In genomic region chr17:5418858-5419355, GRCh38 we compare ENCODE assay signal across 8 cellular contexts. TPM values are rescaled to one million over a fixed set of nuclear protein-coding genes. Genes with fewer than 3 reads are reported as not detected.
DNase-seq lines count a peak whose midpoint lies in the region; ATAC-seq and TF ChIP-seq lines count a peak whose summit lies in the region.

No MANE protein-coding gene starts in this region.

- DNase-seq in BE2C (peak; percentile 12), T-helper 9 cell (peak; percentile 42), cerebellum (ENCODE audit: low spot score) (peak; percentile 17), lower lobe of right lung (peak; percentile 48), COR-L47 (lab: John Stamatoyannopoulos, UW) (no peak)
- DNase-seq in stimulated activated CD8-positive, alpha-beta memory T cell treated with anti-CD3 and anti-CD28 coated beads, Interleukin-15, amount 100 ng/mL, for 4 hours (ENCODE audit: low read depth in 2 of 2): peak; percentile 19 to 59

- peak overlapping the region; percentile 97 to 100 (median 99) for H3K27ac Mint-ChIP-seq in IgD-negative memory B cell

- no peaks in the 10 kb centered on the region for H3K27me3 Mint-ChIP-seq in IgD-negative memory B cell

- H3K4me1 Mint-ChIP-seq in IgD-negative memory B cell: peaks cover 12 to 26% (median 19%) of the 10 kb centered on the region in 3 donors

- H3K36me3 Mint-ChIP-seq in IgD-negative memory B cell: peaks cover 3% of the 10 kb centered on the region

- H3K4me3 ChIP-seq in BE2C (ENCODE audit: low read depth, low read length) (peak overlapping the region; percentile 88), lower lobe of right lung (peak overlapping the region; percentile 94)

- H3K9me3 ChIP-seq in BE2C: no peaks in the 10 kb centered on the region
- no peaks in the 10 kb centered on the region for H3K9me3 ChIP-seq in lower lobe of right lung

- no peaks in the 10 kb centered on the region for H3K9me3 Mint-ChIP-seq in IgD-negative memory B cell

- no peaks in the 10 kb centered on the region for H3K4me1 ChIP-seq in BE2C
- H3K4me1 ChIP-seq in lower lobe of right lung: peaks cover 38% of the 10 kb centered on the region

- peak overlapping the region; percentile 90 for H3K27ac ChIP-seq in lower lobe of right lung

- TF ChIP-seq CTCF in BE2C (IDR thresholded peaks at IDR 0.05; ENCODE audit: low read depth, low read length) (no peak), lower lobe of right lung (IDR thresholded peaks at IDR 0.05) (no peak)

- H3K36me3 ChIP-seq in BE2C (peaks cover 15% of the 10 kb centered on the region), lower lobe of right lung (peaks cover 66% of the 10 kb centered on the region)

- peak; percentile 29 for ATAC-seq in GM19324 (IDR thresholded peaks at IDR 0.05; ENCODE audit: low FRiP score, unreplicated experiment)
- ATAC-seq in lower lobe of right lung: peak; percentile 45 to 64

- H3K27me3 ChIP-seq in BE2C: no peaks in the 10 kb centered on the region
- no peaks in the 10 kb centered on the region for H3K27me3 ChIP-seq in lower lobe of right lung (ENCODE audit: low read depth)

- intact Hi-C loops in lower lobe of right lung (cut with DNase I): no loop called here

- peak overlapping the region; percentile 96 to 99 (median 98) for H3K4me3 Mint-ChIP-seq in IgD-negative memory B cell

RNA-seq across cellular contexts. Expression of gene NUP88, which starts 0.6 kb away (rescaled TPM):
- polyA plus RNA-seq in BE2C (2012; ENCODE audit: insufficient read depth, insufficient read length, low read depth): 53.0 TPM
- polyA plus RNA-seq in IgD-negative memory B cell: 188 TPM
- total RNA-seq in cerebellum (74.3 TPM), lower lobe of right lung (36.7 TPM)

RNA-seq across cellular contexts. Expression of gene RPAIN, which starts 1.1 kb away (rescaled TPM):
- polyA plus RNA-seq in BE2C (2012; ENCODE audit: insufficient read depth, insufficient read length, low read depth): 62.9 TPM
- 36.8 TPM for polyA plus RNA-seq in IgD-negative memory B cell
- 65.1 TPM for total RNA-seq in cerebellum
- total RNA-seq in lower lobe of right lung: 37.2 TPM

RNA-seq across cellular contexts. Expression of gene C1QBP, which starts 20.0 kb away (rescaled TPM):
- polyA plus RNA-seq in BE2C (2012; ENCODE audit: insufficient read depth, insufficient read length, low read depth): 201 TPM
- 281 TPM for polyA plus RNA-seq in IgD-negative memory B cell
- total RNA-seq in cerebellum (67.2 TPM), lower lobe of right lung (57.5 TPM)

RNA-seq across cellular contexts. Expression of gene DHX33, which starts 49.9 kb away (rescaled TPM):
- polyA plus RNA-seq in BE2C (2012; ENCODE audit: insufficient read depth, insufficient read length, low read depth): 32.4 TPM
- 1.1 TPM for polyA plus RNA-seq in IgD-negative memory B cell
- 15.9 TPM for total RNA-seq in cerebellum
- total RNA-seq in lower lobe of right lung: 10.2 TPM
